Comparison of ENCODE assay signal across 33 cellular contexts in genomic region chr3:135416182-135416581, GRCh38.
"Had no signal": no experiment of that assay in that cellular context is flagged by ENCODE, and none has a peak within 500 bp of the region (broad histone marks: within the 10 kb centered on the region; RNA-seq: fewer than 3 reads in every experiment).

No MANE protein-coding gene starts in this region.

- H3K36me3 ChIP-seq: MG63 had no signal

- H3K27me3 ChIP-seq: MG63 had no signal

- H3K9me3 ChIP-seq: MG63 had no signal

- H3K4me3 ChIP-seq: MG63 had no signal

- DNase-seq: Kasumi-1, MG63, MM.1S, MV-4-11, NCI-H1092, NCI-H1092 treated with DMSO at 0.1 percent for 48 hours, NCI-H1105, NCI-H1105 treated with DMSO at 0.1 percent for 48 hours, NCI-H1417, NCI-H1417 treated with DMSO at 0.1 percent for 48 hours, NCI-H1436, NCI-H1436 treated with DMSO at 0.1 percent for 48 hours, NCI-H146, NCI-H1694, NCI-H1694 treated with DMSO at 0.1 percent for 48 hours, NCI-H187, NCI-H187 treated with DMSO at 0.1 percent for 48 hours, NCI-H1930, NCI-H2029, NCI-H2029 treated with DMSO at 0.1 percent for 48 hours, NCI-H2081, NCI-H2081 treated with DMSO at 0.1 percent for 48 hours, NCI-H2107, NCI-H2171, NCI-H2171 treated with DMSO at 0.1 percent for 48 hours, NCI-H2227 treated with DMSO at 0.1 percent for 48 hours, NCI-H226, NCI-H345, NCI-H446, NCI-H446 treated with DMSO at 0.1 percent for 48 hours, NCI-H510A, NCI-H510A treated with DMSO at 0.1 percent for 48 hours, NCI-H524 had no signal
